In genomic region chr20:50186987-50187402, GRCh38 we compare ENCODE assay signal across 12 cellular contexts. TPM values are rescaled to one million over a fixed set of nuclear protein-coding genes. Genes with fewer than 3 reads are reported as not detected.
DNase-seq lines count a peak whose midpoint lies in the region; ATAC-seq and TF ChIP-seq lines count a peak whose summit lies in the region.
"Had no signal": no experiment of that assay in that cellular context is flagged by ENCODE, and none has a peak within 500 bp of the region (broad histone marks: within the 10 kb centered on the region; RNA-seq: fewer than 3 reads in every experiment).

No MANE protein-coding gene starts in this region.

- no peak for ATAC-seq in HG03565 (IDR thresholded peaks at IDR 0.05; ENCODE audit: unreplicated experiment)

- peaks cover 38% of the 10 kb centered on the region for H3K36me3 Mint-ChIP-seq in Caco-2 (ENCODE audit: insufficient read depth, unreplicated experiment)

- WGBS in sigmoid colon, 2 donors: 57 to 69% methylated on average over 8 of the region's 8 CpGs

- no peaks in the 10 kb centered on the region for H3K27me3 Mint-ChIP-seq in Caco-2 (ENCODE audit: insufficient read depth, unreplicated experiment)

- DNase-seq in Caco-2 (no peak), PC-9 (no peak), epithelial cell of proximal tubule (ENCODE audit: low read depth) (no peak), sigmoid colon (peak; percentile 78), NCI-H128 (lab: John Stamatoyannopoulos, UW; ENCODE audit: unreplicated experiment) (no peak), SKM-1 (lab: John Stamatoyannopoulos, UW; ENCODE audit: unreplicated experiment) (no peak), NCI-H187 treated with DMSO at 0.1 percent for 48 hours (lab: John Stamatoyannopoulos, UW) (no peak)
- DNase-seq: testis had no signal

- H3K36me3 ChIP-seq in Caco-2 (ENCODE audit: control insufficient read depth, insufficient read depth, low read length): no peaks in the 10 kb centered on the region
- H3K36me3 ChIP-seq in PC-9 (ENCODE audit: low read depth): no peaks in the 10 kb centered on the region
- no peaks in the 10 kb centered on the region for H3K36me3 ChIP-seq in sigmoid colon

- H3K9me2 ChIP-seq in PC-9 (ENCODE audit: insufficient read depth): no peaks in the 10 kb centered on the region

- BruUV-seq in Caco-2 (replicated peaks; lab: Mats Ljungman, UMichigan): no TSS peak
- BruUV-seq in PC-9 (replicated peaks; lab: Mats Ljungman, UMichigan): no TSS peak

- H3K4me3 ChIP-seq in Caco-2 (ENCODE audit: low read depth, low read length) (no peak overlapping the region), PC-9 (no peak overlapping the region), epithelial cell of proximal tubule (ENCODE audit: low read depth, low read length) (no peak overlapping the region), sigmoid colon (no peak overlapping the region)
- H3K4me3 ChIP-seq: testis had no signal

- H3K4me3 Mint-ChIP-seq in Caco-2 (ENCODE audit: unreplicated experiment): no peak overlapping the region
- H3K4me3 Mint-ChIP-seq: dendritic cell treated with granulocyte-macrophage colony-stimulating factor and Interleukin-4, amounts not matched to agents 40 ng/mL and 50 ng/mL, for 4 days had no signal

- no peaks in the 10 kb centered on the region for H3K9me3 Mint-ChIP-seq in Caco-2 (ENCODE audit: unreplicated experiment)
- H3K9me3 Mint-ChIP-seq: activated B cell treated with CpG ODN at 0.5 μM for 24 hours; dendritic cell treated with granulocyte-macrophage colony-stimulating factor and Interleukin-4, amounts not matched to agents 40 ng/mL and 50 ng/mL, for 4 days had no signal

- no peak overlapping the region for H2AFZ ChIP-seq in PC-9

- TF ChIP-seq CTCF in Caco-2 (IDR thresholded peaks at IDR 0.05; ENCODE audit: insufficient read depth in 1 of 2, low read depth in 1 of 2, low read length in 1 of 2, severe bottlenecking in 1 of 2, unreplicated experiment in 1 of 2) (no peak), PC-9 (conservative IDR thresholded peaks at IDR 0.05) (no peak), epithelial cell of proximal tubule (conservative IDR thresholded peaks at IDR 0.05; ENCODE audit: low read depth, low read length) (peak; percentile 10), sigmoid colon (IDR thresholded peaks at IDR 0.05) (no peak)

- TF ChIP-seq POLR2A in sigmoid colon (IDR thresholded peaks at IDR 0.05): no peak

- peaks cover 8% of the 10 kb centered on the region for H3K79me2 ChIP-seq in PC-9 (ENCODE audit: low read depth)

- TF ChIP-seq EP300 in sigmoid colon (IDR thresholded peaks at IDR 0.05): no peak

- H3K27ac Mint-ChIP-seq in Caco-2 (ENCODE audit: unreplicated experiment): peak overlapping the region; percentile 12
- H3K27ac Mint-ChIP-seq: activated B cell treated with CpG ODN at 0.5 μM for 24 hours had no signal

- CTCF ChIA-PET in Caco-2 (lab: Charles Lee) (interaction anchor here (0.5 to 5.5 kb wide), 23 partner anchors 8 to 943 kb away, joined by 3 to 31 read pairs (median 4); partner anchors contain the start of gene PEDS1), PC-9 (lab: Charles Lee) (interaction anchor here (0.6 to 1.0 kb wide), 6 partner anchors 68 to 393 kb away, joined by 3 to 11 read pairs (median 6); no protein-coding TSS in a partner anchor)

- H3K4me1 ChIP-seq in Caco-2: peaks cover 31% of the 10 kb centered on the region
- H3K4me1 ChIP-seq in PC-9 (replicated peaks; ENCODE audit: insufficient read depth): peaks cover 34% of the 10 kb centered on the region
- H3K4me1 ChIP-seq in sigmoid colon: peaks cover 0 to 22% (median 12%) of the 10 kb centered on the region in 4 donors
- H3K4me1 ChIP-seq: BE2C had no signal

- H4K20me1 ChIP-seq in PC-9 (ENCODE audit: insufficient read depth): no peaks in the 10 kb centered on the region

- H3K9me3 ChIP-seq in Caco-2 (no peaks in the 10 kb centered on the region), PC-9 (ENCODE audit: insufficient read depth, low read depth) (no peaks in the 10 kb centered on the region), sigmoid colon (no peaks in the 10 kb centered on the region)
- H3K9me3 ChIP-seq: BE2C, testis had no signal

- no peaks in the 10 kb centered on the region for H3K27me3 ChIP-seq in Caco-2 (replicated peaks; ENCODE audit: control insufficient read depth, insufficient read depth, low read length)
- H3K27me3 ChIP-seq in PC-9 (ENCODE audit: insufficient read depth, low read depth): no peaks in the 10 kb centered on the region
- H3K27me3 ChIP-seq in sigmoid colon: no peaks in the 10 kb centered on the region
- H3K27me3 ChIP-seq: testis had no signal

- peaks cover 30% of the 10 kb centered on the region for H3K4me1 Mint-ChIP-seq in Caco-2 (ENCODE audit: low read depth, unreplicated experiment)

- H3K27ac ChIP-seq in PC-9 (peak overlapping the region; percentile 99), sigmoid colon (peak overlapping the region; percentile 33 to 99 (median 80))
- H3K27ac ChIP-seq: testis had no signal

- H3F3A ChIP-seq in PC-9 (ENCODE audit: insufficient read depth, low read depth): peaks cover 39% of the 10 kb centered on the region

- POLR2A ChIA-PET in Caco-2 (lab: Charles Lee) (interaction anchor here (0.6 to 1.5 kb wide), 4 partner anchors 21 to 323 kb away, joined by 4 to 8 read pairs (median 4); partner anchors contain the start of gene PTPN1), PC-9 (lab: Charles Lee; ENCODE audit: unreplicated experiment) (interaction anchor here (0.5 kb wide), 1 partner anchor 284 kb away, joined by 3 read pairs; no protein-coding TSS in a partner anchor)

- peak overlapping the region; percentile 80 for H3K4me2 ChIP-seq in PC-9

- intact Hi-C loops in Caco-2 (cut with micrococcal nuclease; ENCODE audit: unreplicated experiment) (loop anchor here (1.0 to 5.0 kb wide), 7 partner anchors 158 to 602 kb away; no protein-coding TSS in a partner anchor), PC-9 (cut with micrococcal nuclease; ENCODE audit: unreplicated experiment) (loop anchor here (1.0 to 5.0 kb wide), 7 partner anchors 273 to 601 kb away; no protein-coding TSS in a partner anchor), sigmoid colon (cut with DNase I) (loop anchor here (1.0 to 5.0 kb wide), 3 partner anchors 277 to 555 kb away; no protein-coding TSS in a partner anchor)

RNA-seq across cellular contexts. Expression of gene CEBPB, which starts 3.6 kb away (rescaled TPM):
- total RNA-seq in Caco-2 (2022): 160 and 183 TPM in 2 replicates
- 112 and 117 TPM in 2 replicates for total RNA-seq in PC-9 (2021)
- 24.9 and 27.1 TPM in 2 replicates for total RNA-seq in epithelial cell of proximal tubule
- 100 to 1,000 TPM in 2 of 4 donors, 10 to 100 TPM in 2; 53.2 to 173 (median 93.6) TPM for total RNA-seq in sigmoid colon
- polyA plus RNA-seq in sigmoid colon: 10 to 100 TPM in 2 of 3 donors, 1 to 10 TPM in 1; 6.9 to 17.4 (median 12.2) TPM

RNA-seq across cellular contexts. Expression of gene PEDS1, which starts 33.5 kb away (rescaled TPM):
- total RNA-seq in Caco-2 (2022): 78.3 and 84.1 TPM in 2 replicates
- 34.8 and 37.7 TPM in 2 replicates for total RNA-seq in PC-9 (2021)
- 43.2 and 46.6 TPM in 2 replicates for total RNA-seq in epithelial cell of proximal tubule
- total RNA-seq in sigmoid colon: 10 to 100 TPM; 19.1 to 27.4 (median 22.6) TPM
- polyA plus RNA-seq in sigmoid colon: 10 to 100 TPM; 13.8 to 24.2 (median 14.3) TPM
